In the genomic region with DNA sequence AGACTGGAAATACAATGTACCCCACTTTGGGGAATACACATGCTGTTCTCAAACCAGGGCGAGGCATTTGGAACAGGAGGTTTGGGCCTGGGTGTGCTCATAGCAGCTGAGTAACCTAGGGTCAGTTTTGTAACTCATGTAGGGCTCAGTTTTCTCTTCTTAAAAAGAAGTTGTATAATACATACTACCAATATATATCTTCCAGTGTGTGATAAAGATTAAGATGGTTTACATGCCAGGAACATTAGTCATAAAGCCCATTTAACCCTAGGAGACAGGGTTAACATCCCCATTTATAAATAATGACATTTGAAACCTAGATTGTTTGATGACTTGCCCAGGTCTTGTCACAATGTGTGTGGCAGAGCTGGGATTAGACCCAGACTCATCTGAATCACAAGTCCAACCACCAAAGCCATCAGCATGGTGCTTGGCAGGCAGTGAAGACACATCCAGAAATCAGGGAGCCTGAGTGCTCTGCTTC, we compare ENCODE assay signal across 1 cellular context.
TF ChIP-seq lines count a peak whose summit lies in the region.

No MANE protein-coding gene starts in this region.

TF ChIP-seq in SK-N-SH, 30 proteins besides CTCF, POLR2A, EP300 and RAD21 (continued from another document):
- TF ChIP-seq, protein P1, sequence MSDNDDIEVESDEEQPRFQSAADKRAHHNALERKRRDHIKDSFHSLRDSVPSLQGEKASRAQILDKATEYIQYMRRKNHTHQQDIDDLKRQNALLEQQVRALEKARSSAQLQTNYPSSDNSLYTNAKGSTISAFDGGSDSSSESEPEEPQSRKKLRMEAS (IDR thresholded peaks at IDR 0.05; ENCODE audit: low read depth): no peak
- TF ChIP-seq, protein P2, sequence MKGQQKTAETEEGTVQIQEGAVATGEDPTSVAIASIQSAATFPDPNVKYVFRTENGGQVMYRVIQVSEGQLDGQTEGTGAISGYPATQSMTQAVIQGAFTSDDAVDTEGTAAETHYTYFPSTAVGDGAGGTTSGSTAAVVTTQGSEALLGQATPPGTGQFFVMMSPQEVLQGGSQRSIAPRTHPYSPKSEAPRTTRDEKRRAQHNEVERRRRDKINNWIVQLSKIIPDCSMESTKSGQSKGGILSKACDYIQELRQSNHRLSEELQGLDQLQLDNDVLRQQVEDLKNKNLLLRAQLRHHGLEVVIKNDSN (IDR thresholded peaks at IDR 0.05; ENCODE audit: borderline replicate concordance, low read depth): no peak
- peak; percentile 27; the same call in 1 of the 2 replicates for TF ChIP-seq FOSL2 (IDR thresholded peaks at IDR 0.05; ENCODE audit: borderline replicate concordance, low read depth)
